Comparison of ENCODE assay signal across 21 cellular contexts in genomic region chr5:180041501-180042274, GRCh38.
"Had no signal": no experiment of that assay in that cellular context is flagged by ENCODE, and none has a peak within 500 bp of the region (broad histone marks: within the 10 kb centered on the region; RNA-seq: fewer than 3 reads in every experiment).

No MANE protein-coding gene starts in this region.

- ATAC-seq: activated T-cell treated with anti-CD3 and anti-CD28 coated beads, Interleukin-2, amount 50 U/mL, for 4 hours; foreskin keratinocyte; natural killer cell; right cardiac atrium; T-cell had no signal

- H3K4me3 ChIP-seq: lung, tibial artery had no signal

- H3K27me3 ChIP-seq: foreskin keratinocyte, tibial artery had no signal

- H3K9me3 ChIP-seq: tibial artery had no signal

- H3K4me1 ChIP-seq: foreskin keratinocyte, parathyroid adenoma, tibial artery had no signal

- H3K27ac Mint-ChIP-seq: activated naive CD8-positive, alpha-beta T cell; activated T-helper 2 cell treated with anti-CD3 and anti-CD28 coated beads, Interferon-gamma antibody, Interleukin-2, Interleukin-4, amounts not matched to agents 10 μg/mL and 5 μg/mL and 100 μg/mL, durations not matched to agents 14 hours and 24 hours and 36 hours; dendritic cell treated with granulocyte-macrophage colony-stimulating factor and Interleukin-4, amounts not matched to agents 40 ng/mL and 50 ng/mL, for 4 days; mesothelial cell of epicardium; natural killer cell; stimulated activated naive CD8-positive, alpha-beta T cell treated with anti-CD3 and anti-CD28 coated beads, Interleukin-15, Interleukin-2, amounts not matched to agents 100 ng/mL and 50 ng/mL, for 24 hours; T-cell had no signal

- DNase-seq: activated CD4-positive, alpha-beta T cell treated with anti-CD3 and anti-CD28 coated beads for 4 hours; activated CD4-positive, alpha-beta T cell treated with anti-CD3 and anti-CD28 coated beads, Interleukin-2, amount 50 U/mL, for 48 hours; activated CD4-positive, CD25-positive, alpha-beta regulatory T cell; activated CD8-positive, alpha-beta memory T cell treated with anti-CD3 and anti-CD28 coated beads, Interleukin-2, amount 50 U/mL, for 48 hours; activated naive CD4-positive, alpha-beta T cell; activated T-cell treated with anti-CD3 and anti-CD28 coated beads, Interleukin-2, amount 50 U/mL, for 4 hours; effector CD8-positive, alpha-beta T cell; foreskin keratinocyte; natural killer cell; right cardiac atrium; stimulated activated CD4-positive, alpha-beta T cell treated with anti-CD3 and anti-CD28 coated beads, Interleukin-12 subunit alpha, Interleukin-12 subunit beta, amount 100 ng/mL, for 4 hours; stimulated activated CD4-positive, alpha-beta T cell treated with anti-CD3 and anti-CD28 coated beads, Interleukin-4, amount 100 ng/mL, for 4 hours; T-cell; tibial artery had no signal

- H3K9me3 Mint-ChIP-seq: natural killer cell; stimulated activated naive CD8-positive, alpha-beta T cell treated with anti-CD3 and anti-CD28 coated beads, Interleukin-15, Interleukin-2, amounts not matched to agents 100 ng/mL and 50 ng/mL, for 24 hours had no signal

- H3K4me3 Mint-ChIP-seq: activated naive CD8-positive, alpha-beta T cell; activated T-cell treated with anti-CD3 and anti-CD28 coated beads, Interleukin-2, amount 50 U/mL, for 4 hours; dendritic cell treated with granulocyte-macrophage colony-stimulating factor and Interleukin-4, amounts not matched to agents 40 ng/mL and 50 ng/mL, for 4 days; mesothelial cell of epicardium; natural killer cell; stimulated activated naive CD8-positive, alpha-beta T cell treated with anti-CD3 and anti-CD28 coated beads, Interleukin-15, Interleukin-2, amounts not matched to agents 100 ng/mL and 50 ng/mL, for 24 hours; T-cell had no signal

- H3K4me1 Mint-ChIP-seq: mesothelial cell of epicardium had no signal

- H3K27ac ChIP-seq: foreskin keratinocyte, parathyroid adenoma, tibial artery had no signal
